Comparison of ENCODE assay signal across 17 cellular contexts in genomic region chr14:39641224-39641623, GRCh38.
A peak's percentile ranks its signal among the peaks of the same experiment; 100 is the strongest.
DNase-seq lines count a peak whose midpoint lies in the region; ATAC-seq, FAIRE-seq and TF ChIP-seq lines count a peak whose summit lies in the region.
"Had no signal": no experiment of that assay in that cellular context is flagged by ENCODE, and none has a peak within 500 bp of the region (broad histone marks: within the 10 kb centered on the region; RNA-seq: fewer than 3 reads in every experiment).

No MANE protein-coding gene starts in this region.

- H3K4me3 ChIP-seq in OCI-LY1 (ENCODE audit: low read depth, low read length, poor library complexity, severe bottlenecking) (no peak overlapping the region), foreskin fibroblast (ENCODE audit: low read depth in 1 of 2, low read length in 2 of 2) (no peak overlapping the region)
- H3K4me3 ChIP-seq: prostate gland, uterus had no signal

- peaks cover 12% of the 10 kb centered on the region for H3K4me1 Mint-ChIP-seq in activated naive CD4-positive, alpha-beta T cell treated with anti-CD3 and anti-CD28 coated beads, Interleukin-2, amount 10 ng/mL, durations not matched to agents 7 days and 5 days
- no peaks in the 10 kb centered on the region for H3K4me1 Mint-ChIP-seq in stimulated activated naive CD8-positive, alpha-beta T cell treated with anti-CD3 and anti-CD28 coated beads, Interleukin-15, amount 100 ng/mL, for 72 hours
- H3K4me1 Mint-ChIP-seq: endodermal cell had no signal

- peak overlapping the region; percentile 37 for H3K4me3 Mint-ChIP-seq in activated naive CD4-positive, alpha-beta T cell treated with anti-CD3 and anti-CD28 coated beads, Interleukin-2, amount 10 ng/mL, durations not matched to agents 7 days and 5 days
- peak overlapping the region; percentile 21 to 56 for H3K4me3 Mint-ChIP-seq in stimulated activated naive CD8-positive, alpha-beta T cell treated with anti-CD3 and anti-CD28 coated beads, Interleukin-15, amount 100 ng/mL, for 72 hours
- H3K4me3 Mint-ChIP-seq: endodermal cell had no signal

- no peaks in the 10 kb centered on the region for H3K27me3 ChIP-seq in OCI-LY1 (ENCODE audit: insufficient read depth, low read length)
- H3K27me3 ChIP-seq: brain microvascular endothelial cell, uterus had no signal

- H3K4me2 ChIP-seq in OCI-LY1 (ENCODE audit: low read length), result peak overlapping the region; percentile 32; the same call in 1 of the 2 replicates

- H4K20me1 ChIP-seq in OCI-LY1 (ENCODE audit: insufficient read depth, low read length), result no peaks in the 10 kb centered on the region

- H3K9ac ChIP-seq in OCI-LY1 (ENCODE audit: low read length), result no peak overlapping the region

- DNase-seq in activated naive CD4-positive, alpha-beta T cell treated with anti-CD3 and anti-CD28 coated beads, Interleukin-2, amount 10 ng/mL, durations not matched to agents 7 days and 5 days, result no peak
- DNase-seq in activated naive CD4-positive, alpha-beta T cell treated with Interleukin-2 at 50 U/mL for 16 hours, result no peak
- no peak for DNase-seq in stimulated activated naive CD8-positive, alpha-beta T cell treated with anti-CD3 and anti-CD28 coated beads, Interleukin-15, amount 100 ng/mL, for 72 hours
- DNase-seq in HTR-8/SVneo (ENCODE audit: insufficient read length, low spot score), result no peak
- DNase-seq in foreskin fibroblast, result no peak
- DNase-seq in activated CD4-positive, CD25-positive, alpha-beta regulatory T cell (lab: John Stamatoyannopoulos, UW), result no peak
- DNase-seq: brain microvascular endothelial cell, DMS79, endodermal cell, KBM-7, NCI-H146, NCI-H774, uterus had no signal

- H3K36me3 Mint-ChIP-seq in activated naive CD4-positive, alpha-beta T cell treated with anti-CD3 and anti-CD28 coated beads, Interleukin-2, amount 10 ng/mL, durations not matched to agents 7 days and 5 days, result peaks cover 3% of the 10 kb centered on the region

- H3K9me3 Mint-ChIP-seq in activated naive CD4-positive, alpha-beta T cell treated with anti-CD3 and anti-CD28 coated beads, Interleukin-2, amount 10 ng/mL, durations not matched to agents 7 days and 5 days, result peaks cover 21% of the 10 kb centered on the region
- peaks cover 16 to 37% of the 10 kb centered on the region in 2 donors for H3K9me3 Mint-ChIP-seq in stimulated activated naive CD8-positive, alpha-beta T cell treated with anti-CD3 and anti-CD28 coated beads, Interleukin-15, amount 100 ng/mL, for 72 hours

- H3K36me3 ChIP-seq in OCI-LY1 (ENCODE audit: insufficient read depth, low read length), result no peaks in the 10 kb centered on the region; the same call in 1 of the 2 replicates
- H3K36me3 ChIP-seq: brain microvascular endothelial cell, prostate gland, uterus had no signal

- H3K27me3 Mint-ChIP-seq in activated naive CD4-positive, alpha-beta T cell treated with anti-CD3 and anti-CD28 coated beads, Interleukin-2, amount 10 ng/mL, durations not matched to agents 7 days and 5 days, result no peaks in the 10 kb centered on the region
- H3K27me3 Mint-ChIP-seq in stimulated activated naive CD8-positive, alpha-beta T cell treated with anti-CD3 and anti-CD28 coated beads, Interleukin-15, amount 100 ng/mL, for 72 hours, result no peaks in the 10 kb centered on the region

- H3K9me2 ChIP-seq in OCI-LY1 (ENCODE audit: low read depth, low read length), result no peaks in the 10 kb centered on the region

- peak overlapping the region; percentile 85 for H3K27ac Mint-ChIP-seq in activated naive CD4-positive, alpha-beta T cell treated with anti-CD3 and anti-CD28 coated beads, Interleukin-2, amount 10 ng/mL, durations not matched to agents 7 days and 5 days
- peak overlapping the region; percentile 48 to 93 for H3K27ac Mint-ChIP-seq in stimulated activated naive CD8-positive, alpha-beta T cell treated with anti-CD3 and anti-CD28 coated beads, Interleukin-15, amount 100 ng/mL, for 72 hours
- H3K27ac Mint-ChIP-seq: endodermal cell had no signal

- TF ChIP-seq CTCF in OCI-LY1 (IDR thresholded peaks at IDR 0.05; ENCODE audit: low read length) (no peak), foreskin fibroblast (IDR thresholded peaks at IDR 0.05; ENCODE audit: low read depth, low read length) (no peak)

- no peaks in the 10 kb centered on the region for H3F3A ChIP-seq in OCI-LY1 (ENCODE audit: insufficient read depth, low read length)

- no peaks in the 10 kb centered on the region for H3K9me3 ChIP-seq in OCI-LY1 (ENCODE audit: low read length)
- H3K9me3 ChIP-seq: prostate gland, uterus had no signal

- no peaks in the 10 kb centered on the region for H3K79me2 ChIP-seq in OCI-LY1 (ENCODE audit: insufficient read depth, low read length)

- H2AFZ ChIP-seq in OCI-LY1 (ENCODE audit: low read length), result no peak overlapping the region

- peaks cover 7% of the 10 kb centered on the region for H3K4me1 ChIP-seq in OCI-LY1 (ENCODE audit: insufficient read depth, low read length, severe bottlenecking)
- H3K4me1 ChIP-seq: prostate gland, uterus had no signal

- no peak for FAIRE-seq in HTR-8/SVneo (lab: Jason Lieb, UNC)
- FAIRE-seq: GM12891 had no signal

- CTCF ChIA-PET in activated naive CD4-positive, alpha-beta T cell treated with anti-CD3 and anti-CD28 coated beads, Interleukin-2, amount 10 ng/mL, durations not matched to agents 7 days and 5 days (lab: Charles Lee), result no interaction called here

- no peak overlapping the region for H3K27ac ChIP-seq in OCI-LY1 (ENCODE audit: low read depth, low read length, poor library complexity, severe bottlenecking)
- H3K27ac ChIP-seq: brain microvascular endothelial cell, prostate gland, uterus had no signal

- ATAC-seq in GM21786 (IDR thresholded peaks at IDR 0.05; ENCODE audit: unreplicated experiment), result peak; percentile 76
- peak; percentile 64 for ATAC-seq in stimulated activated naive CD8-positive, alpha-beta T cell treated with anti-CD3 and anti-CD28 coated beads, Interleukin-15, amount 100 ng/mL, for 72 hours
